8 cellular contexts compared by ENCODE assay signal in genomic region chr2:88590998-88591613, GRCh38. TPM values are rescaled to one million over a fixed set of nuclear protein-coding genes. Genes with fewer than 3 reads are reported as not detected.
DNase-seq lines count a peak whose midpoint lies in the region; ATAC-seq and TF ChIP-seq lines count a peak whose summit lies in the region.

No MANE protein-coding gene starts in this region.

- no peaks in the 10 kb centered on the region for H3K9me2 ChIP-seq in PC-9 (ENCODE audit: insufficient read depth)

- CTCF ChIA-PET in PC-9 (lab: Charles Lee), result interaction anchor here (1.4 kb wide), 1 partner anchor 78 kb away, joined by 3 read pairs; no protein-coding TSS in a partner anchor

- peaks cover 4% of the 10 kb centered on the region for H3F3A ChIP-seq in PC-9 (ENCODE audit: insufficient read depth, low read depth)

- H3K27me3 ChIP-seq in PC-9 (ENCODE audit: insufficient read depth, low read depth) (no peaks in the 10 kb centered on the region), right cardiac atrium (ENCODE audit: control insufficient read depth, insufficient read depth) (no peaks in the 10 kb centered on the region)

- no peak overlapping the region for H3K4me3 ChIP-seq in PC-9
- H3K4me3 ChIP-seq in right cardiac atrium (ENCODE audit: low read length), result no peak overlapping the region
- no peak overlapping the region for H3K4me3 ChIP-seq in skeletal muscle cell (ENCODE audit: low read depth, low read length)

- peaks cover 3% of the 10 kb centered on the region; the same call in 1 of the 2 replicates for H4K20me1 ChIP-seq in PC-9 (ENCODE audit: insufficient read depth)

- no peak overlapping the region for H2AFZ ChIP-seq in PC-9

- POLR2A ChIA-PET in PC-9 (lab: Charles Lee; ENCODE audit: unreplicated experiment), result no interaction called here

- H3K9me3 ChIP-seq in PC-9 (ENCODE audit: insufficient read depth, low read depth), result no peaks in the 10 kb centered on the region
- no peaks in the 10 kb centered on the region for H3K9me3 ChIP-seq in right cardiac atrium (ENCODE audit: control insufficient read depth, low read length)

- no peaks in the 10 kb centered on the region for H3K4me1 ChIP-seq in PC-9 (replicated peaks; ENCODE audit: insufficient read depth)
- H3K4me1 ChIP-seq in right cardiac atrium (ENCODE audit: control insufficient read depth, insufficient read depth, low read length), result no peaks in the 10 kb centered on the region

- DNase-seq in DMS 273 (lab: John Stamatoyannopoulos, UW; ENCODE audit: unreplicated experiment), result peak; percentile 81
- DNase-seq in HT1080 (ENCODE audit: low read depth), result peak; percentile 19
- peak; percentile 35 to 44 for DNase-seq in PC-9
- DNase-seq in amniotic stem cell (lab: John Stamatoyannopoulos, UW), result peak; percentile 18
- no peak for DNase-seq in right cardiac atrium
- DNase-seq in skeletal muscle cell (ENCODE audit: low read depth), result peak; percentile 25
- DNase-seq in occipital lobe (lab: John Stamatoyannopoulos, UW), result no peak

- H3K4me2 ChIP-seq in PC-9, result no peak overlapping the region

- 93% methylated on average over 2 of the region's 2 CpGs for WGBS in right cardiac atrium

- intact Hi-C loops in PC-9 (cut with micrococcal nuclease; ENCODE audit: unreplicated experiment), result loop anchor here (1.0 to 5.0 kb wide), 2 partner anchors 36 to 78 kb away; partner anchors contain the start of gene EIF2AK3
- intact Hi-C loops in right cardiac atrium (cut with DNase I), result loop anchor here in 3 of 4 donors (2.0 to 5.0 kb wide), 3 partner anchors 80 to 82 kb away; no protein-coding TSS in a partner anchor

- BruUV-seq in PC-9 (replicated peaks; lab: Mats Ljungman, UMichigan), result no TSS peak

- H3K79me2 ChIP-seq in PC-9 (ENCODE audit: low read depth), result no peaks in the 10 kb centered on the region

- H3K36me3 ChIP-seq in PC-9 (ENCODE audit: low read depth), result peaks cover 6% of the 10 kb centered on the region; the same call in 1 of the 2 replicates

- no peak overlapping the region for H3K27ac ChIP-seq in PC-9
- H3K27ac ChIP-seq in right cardiac atrium (ENCODE audit: low read length), result no peak overlapping the region

- peak; percentile 90 for TF ChIP-seq CTCF in PC-9 (conservative IDR thresholded peaks at IDR 0.05)

- ATAC-seq in GM19397 (IDR thresholded peaks at IDR 0.05; ENCODE audit: unreplicated experiment), result peak; percentile 71
- peak; percentile 75 to 78 for ATAC-seq in right cardiac atrium

RNA-seq across cellular contexts. Expression of gene EIF2AK3, which starts 36.2 kb away (rescaled TPM):
- 5.6 and 8.4 TPM in 2 replicates for total RNA-seq in HT1080 (2014; rRNA removed; shearing (Covaris generic))
- 4.3 and 5.2 TPM in 2 replicates for polyA plus RNA-seq in HT1080 (2015; cell fraction: cytosol; rRNA removed)
- polyA plus RNA-seq in HT1080 (2015; cell fraction: nucleus; rRNA removed), result 6.3 and 6.6 TPM in 2 replicates
- total RNA-seq in PC-9 (2021) (8.8 and 12.1 TPM in 2 replicates), right cardiac atrium (10 to 100 TPM in 1 of 4 donors, 1 to 10 TPM in 3; 5.2 to 13.6 (median 8.8) TPM), occipital lobe (32.3 TPM)
- 3.9 TPM for polyA plus RNA-seq in right cardiac atrium

Comparison
In these comparisons a context has a peak if more than half of its experiments do, and no peak if none do; other contexts are left out.
1. DNase-seq: peak in DMS 273 (single experiment), HT1080 (single experiment), PC-9 (2 of 2), amniotic stem cell (single experiment) and skeletal muscle cell (single experiment); none in right cardiac atrium (0 of 3) and occipital lobe (single experiment).